In the genomic region with DNA sequence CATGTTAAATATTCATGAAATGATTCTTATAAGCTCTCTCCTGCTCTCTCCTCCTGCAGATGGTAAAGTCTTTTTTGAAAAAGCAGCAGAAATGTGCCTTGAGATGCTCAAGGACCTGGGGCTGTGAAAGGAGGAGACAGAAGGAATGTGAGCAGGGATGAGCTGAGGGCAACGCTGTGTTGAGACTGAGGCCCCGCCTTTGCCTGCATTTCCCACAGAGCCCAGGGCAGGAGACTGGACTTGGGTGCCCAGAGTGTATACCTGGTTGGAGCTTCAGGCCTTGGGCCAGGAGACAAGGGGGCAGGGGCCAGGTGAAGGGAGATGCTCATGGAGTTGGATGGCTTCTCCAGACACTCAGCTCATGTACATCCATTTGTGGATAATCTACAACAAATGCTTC, we compare ENCODE assay signal across 7 cellular contexts.
"Had no signal": no experiment of that assay in that cellular context is flagged by ENCODE, and none has a peak within 500 bp of the region (broad histone marks: within the 10 kb centered on the region; RNA-seq: fewer than 3 reads in every experiment).

No MANE protein-coding gene starts in this region.

- H3K4me3 ChIP-seq: GM23248, HAP-1 had no signal

- H3K4me1 ChIP-seq: HAP-1 had no signal

- ATAC-seq: HCT116 had no signal

- DNase-seq: GM23248, GOT3, H7, HFFc6, IMR-90 had no signal

- H3K27ac ChIP-seq: GM23248 had no signal

- H3K9me3 ChIP-seq: HAP-1 had no signal
